Comparison of ENCODE assay signal across 8 cellular contexts in genomic region chr6:37483917-37484785, GRCh38. TPM values are rescaled to one million over a fixed set of nuclear protein-coding genes. Genes with fewer than 3 reads are reported as not detected.
DNase-seq lines count a peak whose midpoint lies in the region; ATAC-seq and TF ChIP-seq lines count a peak whose summit lies in the region.

No MANE protein-coding gene starts in this region.

- no peaks in the 10 kb centered on the region for H3K9me3 Mint-ChIP-seq in activated naive CD4-positive, alpha-beta T cell treated with anti-CD3 and anti-CD28 coated beads for 36 hours

- peaks cover 23% of the 10 kb centered on the region for H3K36me3 Mint-ChIP-seq in activated naive CD4-positive, alpha-beta T cell treated with anti-CD3 and anti-CD28 coated beads for 36 hours (ENCODE audit: low read depth)

- H3K4me3 ChIP-seq in heart left ventricle (no peak overlapping the region), sigmoid colon (no peak overlapping the region), lower leg skin (ENCODE audit: low read depth, poor library complexity, severe bottlenecking) (no peak overlapping the region)

- TF ChIP-seq CTCF in heart left ventricle (IDR thresholded peaks at IDR 0.05): peak; percentile 65 to 83 (median 76)
- peak; percentile 29 to 68 (median 44) for TF ChIP-seq CTCF in sigmoid colon (IDR thresholded peaks at IDR 0.05)
- no peak for TF ChIP-seq CTCF in lower leg skin (IDR thresholded peaks at IDR 0.05)

- no peaks in the 10 kb centered on the region for H3K9me3 ChIP-seq in heart left ventricle
- no peaks in the 10 kb centered on the region for H3K9me3 ChIP-seq in sigmoid colon

- H3K36me3 ChIP-seq in heart left ventricle (peaks cover 0 to 57% (median 32%) of the 10 kb centered on the region in 9 donors), sigmoid colon (peaks cover 15 to 42% (median 21%) of the 10 kb centered on the region in 4 donors)

- H3K4me1 ChIP-seq in heart left ventricle (peaks cover 0 to 39% (median 8%) of the 10 kb centered on the region in 12 donors), sigmoid colon (peaks cover 0 to 26% (median 15%) of the 10 kb centered on the region in 4 donors)

- H3K4me3 Mint-ChIP-seq in activated naive CD4-positive, alpha-beta T cell treated with anti-CD3 and anti-CD28 coated beads for 36 hours: no peak overlapping the region

- CTCF ChIA-PET in activated naive CD4-positive, alpha-beta T cell treated with anti-CD3 and anti-CD28 coated beads for 36 hours (lab: Charles Lee): interaction anchor here (0.7 to 4.4 kb wide), 11 partner anchors 9 to 208 kb away, joined by 3 to 54 read pairs (median 5); partner anchors contain the start of gene CCDC167

- TF ChIP-seq POLR2A in heart left ventricle (IDR thresholded peaks at IDR 0.05) (no peak), sigmoid colon (IDR thresholded peaks at IDR 0.05) (no peak), lower leg skin (IDR thresholded peaks at IDR 0.05) (no peak)

- peaks cover 14% of the 10 kb centered on the region for H3K4me1 Mint-ChIP-seq in activated naive CD4-positive, alpha-beta T cell treated with anti-CD3 and anti-CD28 coated beads for 36 hours (ENCODE audit: low read depth)

- DNase-seq in EH (ENCODE audit: low read depth): peak; percentile 56
- DNase-seq in HK-2 (ENCODE audit: unreplicated experiment): peak; percentile 68
- peak; percentile 51 for DNase-seq in SK-N-DZ (ENCODE audit: low spot score)
- DNase-seq in activated naive CD4-positive, alpha-beta T cell treated with anti-CD3 and anti-CD28 coated beads for 36 hours: peak; percentile 79
- DNase-seq in heart left ventricle: peak; percentile 53 to 81 (median 60)
- DNase-seq in sigmoid colon: no peak
- DNase-seq in lower leg skin (ENCODE audit: low spot score in 2 of 2): no peak

- TF ChIP-seq EP300 in sigmoid colon (IDR thresholded peaks at IDR 0.05): no peak

- intact Hi-C loops in activated naive CD4-positive, alpha-beta T cell treated with anti-CD3 and anti-CD28 coated beads for 36 hours (cut with micrococcal nuclease): loop anchor here (1.0 to 2.0 kb wide), 5 partner anchors 82 to 208 kb away; no protein-coding TSS in a partner anchor
- intact Hi-C loops in heart left ventricle (cut with DNase I) (loop anchor here in 9 of 10 donors (1.0 to 10.0 kb wide), 8 partner anchors 81 to 209 kb away; no protein-coding TSS in a partner anchor), sigmoid colon (cut with DNase I) (loop anchor here (2.0 to 10.0 kb wide), 2 partner anchors 83 to 109 kb away; no protein-coding TSS in a partner anchor), lower leg skin (cut with DNase I; ENCODE audit: low total_unique reads) (no loop called here)

- 47 to 52% (median 51%) methylated on average over 15 to 20 of the region's 20 CpGs for WGBS in heart left ventricle, 4 donors
- WGBS in sigmoid colon, 2 donors: 46 to 47% methylated on average over 20 of the region's 20 CpGs
- 41 to 72% methylated on average over 9 to 19 of the region's 20 CpGs for WGBS in lower leg skin, 2 donors

- ATAC-seq in heart left ventricle (peak; percentile 28 to 72 (median 64)), GM19023 (IDR thresholded peaks at IDR 0.05; ENCODE audit: unreplicated experiment) (no peak)

- no peaks in the 10 kb centered on the region for H3K27me3 Mint-ChIP-seq in activated naive CD4-positive, alpha-beta T cell treated with anti-CD3 and anti-CD28 coated beads for 36 hours (ENCODE audit: low read depth)

- H3K27me3 ChIP-seq in heart left ventricle: no peaks in the 10 kb centered on the region
- H3K27me3 ChIP-seq in sigmoid colon: no peaks in the 10 kb centered on the region

- no peak overlapping the region for H3K27ac Mint-ChIP-seq in activated naive CD4-positive, alpha-beta T cell treated with anti-CD3 and anti-CD28 coated beads for 36 hours

- H3K27ac ChIP-seq in heart left ventricle (no peak overlapping the region), sigmoid colon (no peak overlapping the region)

RNA-seq across cellular contexts. Expression of gene CCDC167, which starts 15.5 kb away (rescaled TPM):
- polyA plus RNA-seq in SK-N-DZ (2014; cell fraction: cytosol; rRNA removed): 87.4 and 127 TPM in 2 replicates
- polyA plus RNA-seq in SK-N-DZ (2014; cell fraction: nucleus; rRNA removed): 104 and 118 TPM in 2 replicates
- total RNA-seq in activated naive CD4-positive, alpha-beta T cell treated with anti-CD3 and anti-CD28 coated beads for 36 hours: 10 to 100 TPM; 53.4 to 57.1 TPM
- 10 to 100 TPM; 17.6 to 53.7 (median 25.2) TPM for total RNA-seq in heart left ventricle
- polyA plus RNA-seq in heart left ventricle: 10 to 100 TPM; 44.2 to 76.7 TPM
- 10 to 100 TPM; 16.0 to 36.4 (median 22.0) TPM for total RNA-seq in sigmoid colon
- 10 to 100 TPM; 13.8 to 54.0 (median 30.3) TPM for polyA plus RNA-seq in sigmoid colon
- total RNA-seq in lower leg skin: 10 to 100 TPM; 11.8 to 21.8 (median 14.5) TPM

RNA-seq across cellular contexts. Expression of gene CMTR1, which starts 51.1 kb away (rescaled TPM):
- 51.8 and 55.6 TPM in 2 replicates for polyA plus RNA-seq in SK-N-DZ (2014; cell fraction: cytosol; rRNA removed)
- polyA plus RNA-seq in SK-N-DZ (2014; cell fraction: nucleus; rRNA removed): 141 and 164 TPM in 2 replicates
- total RNA-seq in activated naive CD4-positive, alpha-beta T cell treated with anti-CD3 and anti-CD28 coated beads for 36 hours: 10 to 100 TPM; 70.9 to 71.3 TPM
- total RNA-seq in heart left ventricle: 10 to 100 TPM; 23.1 to 40.7 (median 31.9) TPM
- polyA plus RNA-seq in heart left ventricle: 10 to 100 TPM; 16.3 to 19.2 TPM
- 10 to 100 TPM; 30.8 to 33.5 (median 33.3) TPM for total RNA-seq in sigmoid colon
- 10 to 100 TPM in 1 of 3 donors, 1 to 10 TPM in 2; 4.2 to 27.0 (median 4.8) TPM for polyA plus RNA-seq in sigmoid colon
- total RNA-seq in lower leg skin: 10 to 100 TPM; 24.5 to 34.1 (median 28.1) TPM

Comparison
In these comparisons a context has a peak if more than half of its experiments do, and no peak if none do; other contexts are left out.
1. DNase-seq: peak in EH (single experiment), HK-2 (single experiment), SK-N-DZ (single experiment), activated naive CD4-positive, alpha-beta T cell treated with anti-CD3 and anti-CD28 coated beads for 36 hours (single experiment) and heart left ventricle (5 of 5); none in sigmoid colon (single experiment) and lower leg skin (0 of 2).
2. CTCF ChIP-seq: peak in heart left ventricle (12 of 12) and sigmoid colon (4 of 4); none in lower leg skin (0 of 3).